In the genomic region with DNA sequence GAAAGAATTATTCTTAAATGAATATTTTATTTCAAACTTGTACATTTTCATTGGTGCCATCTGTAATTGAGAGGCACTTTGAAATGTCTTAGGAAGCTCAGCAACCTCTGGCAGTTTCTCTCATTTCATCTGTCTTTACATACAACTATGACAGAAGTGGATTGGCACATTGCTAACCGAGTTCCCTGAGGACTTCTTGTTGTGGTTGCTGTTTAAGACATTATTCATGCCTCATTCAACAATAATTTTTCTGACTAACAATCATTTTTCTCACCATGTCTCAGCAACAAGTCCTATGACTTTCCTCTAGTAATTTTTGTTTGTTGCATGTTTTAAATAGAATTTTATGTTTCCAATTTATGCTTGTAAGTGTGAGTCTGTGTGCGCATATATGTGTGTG, we compare ENCODE assay signal across 20 cellular contexts.
A peak's percentile ranks its signal among the peaks of the same experiment; 100 is the strongest.
DNase-seq lines count a peak whose midpoint lies in the region; ATAC-seq and TF ChIP-seq lines count a peak whose summit lies in the region.
"Had no signal": no experiment of that assay in that cellular context is flagged by ENCODE, and none has a peak within 500 bp of the region (broad histone marks: within the 10 kb centered on the region; RNA-seq: fewer than 3 reads in every experiment).

No MANE protein-coding gene starts in this region.

- H3K36me3 ChIP-seq in breast epithelium, result no peaks in the 10 kb centered on the region
- H3K36me3 ChIP-seq: neutrophil had no signal

- CTCF ChIA-PET in MCF 10A (lab: Yijun Ruan, JAX), result interaction anchor here (0.7 kb wide), 1 partner anchor 615 kb away, joined by 3 read pairs; no protein-coding TSS in a partner anchor

- TF ChIP-seq POLR2A in breast epithelium (IDR thresholded peaks at IDR 0.05), result no peak

- DNase-seq in MCF 10A (ENCODE audit: unreplicated experiment), result peak; percentile 60
- DNase-seq in breast epithelium (ENCODE audit: low spot score in 2 of 2), result no peak
- DNase-seq in RPMI7951 (ENCODE audit: low read depth), result peak; percentile 31
- DNase-seq in fibroblast of pulmonary artery (ENCODE audit: low read depth), result peak; percentile 65
- DNase-seq in GM10266 (ENCODE audit: extremely low spot score), result no peak
- DNase-seq in stimulated activated CD4-positive, alpha-beta T cell treated with anti-CD3 and anti-CD28 coated beads, Interleukin-1b, Interleukin-23, amount 100 ng/mL, for 48 hours, result no peak
- DNase-seq: activated CD4-positive, alpha-beta T cell treated with anti-CD3 and anti-CD28 coated beads, Interleukin-2, amount 10 ng/mL, durations not matched to agents 7 days and 5 days; activated T-cell treated with anti-CD3 and anti-CD28 coated beads, Interleukin-2, amount 50 U/mL, for 4 hours; NCI-H146; NCI-H748 treated with DMSO at 0.1 percent for 48 hours; SHP77 treated with DMSO at 0.1 percent for 48 hours; stimulated activated naive CD8-positive, alpha-beta T cell treated with anti-CD3 and anti-CD28 coated beads, Interleukin-15, amount 100 ng/mL, for 72 hours; T-helper 9 cell had no signal

- H3K27ac Mint-ChIP-seq in MCF 10A (ENCODE audit: low read depth, unreplicated experiment), result peak overlapping the region; percentile 0
- H3K27ac Mint-ChIP-seq: activated CD4-positive, alpha-beta T cell treated with anti-CD3 and anti-CD28 coated beads, Interleukin-2, amount 10 ng/mL, durations not matched to agents 7 days and 5 days; dendritic cell treated with granulocyte-macrophage colony-stimulating factor and Interleukin-4, amounts not matched to agents 40 ng/mL and 50 ng/mL, for 4 days; memory B cell; stimulated activated naive CD8-positive, alpha-beta T cell treated with anti-CD3 and anti-CD28 coated beads, Interleukin-15, amount 100 ng/mL, for 72 hours had no signal

- no peaks in the 10 kb centered on the region for H3K9me3 ChIP-seq in breast epithelium
- H3K9me3 ChIP-seq: neutrophil had no signal

- no peak overlapping the region for H3K4me3 Mint-ChIP-seq in MCF 10A (ENCODE audit: unreplicated experiment)
- H3K4me3 Mint-ChIP-seq: activated CD4-positive, alpha-beta T cell treated with anti-CD3 and anti-CD28 coated beads, Interleukin-2, amount 10 ng/mL, durations not matched to agents 7 days and 5 days; activated T-cell treated with anti-CD3 and anti-CD28 coated beads, Interleukin-2, amount 50 U/mL, for 4 hours; dendritic cell treated with granulocyte-macrophage colony-stimulating factor and Interleukin-4, amounts not matched to agents 40 ng/mL and 50 ng/mL, for 4 days; memory B cell; stimulated activated naive CD8-positive, alpha-beta T cell treated with anti-CD3 and anti-CD28 coated beads, Interleukin-15, amount 100 ng/mL, for 72 hours had no signal

- no peak overlapping the region for H3K4me3 ChIP-seq in breast epithelium
- no peak overlapping the region for H3K4me3 ChIP-seq in fibroblast of pulmonary artery (replicated peaks; ENCODE audit: low read depth, low read length)
- H3K4me3 ChIP-seq: K562, smooth muscle cell had no signal

- no peak overlapping the region for H3K27ac ChIP-seq in breast epithelium
- H3K27ac ChIP-seq: neutrophil had no signal

- H3K27me3 ChIP-seq in breast epithelium, result no peaks in the 10 kb centered on the region
- H3K27me3 ChIP-seq: neutrophil had no signal

- BruUV-seq in MCF 10A (replicated peaks; lab: Mats Ljungman, UMichigan), result no TSS peak

- intact Hi-C loops in MCF 10A (cut with micrococcal nuclease) (no loop called here), breast epithelium (cut with DNase I; ENCODE audit: low total_unique reads) (no loop called here)

- TF ChIP-seq CTCF in MCF 10A (IDR thresholded peaks at IDR 0.05; ENCODE audit: unreplicated experiment), result no peak
- no peak for TF ChIP-seq CTCF in breast epithelium (IDR thresholded peaks at IDR 0.05)
- TF ChIP-seq CTCF in fibroblast of pulmonary artery (IDR thresholded peaks at IDR 0.05; ENCODE audit: low read length, missing control alignments), result no peak
- TF ChIP-seq CTCF in GM10266 (IDR thresholded peaks at IDR 0.05; ENCODE audit: control insufficient read depth, insufficient read depth, low read depth, missing control alignments), result no peak

- ATAC-seq in activated CD4-positive, CD25-positive, alpha-beta regulatory T cell treated with anti-CD3 and anti-CD28 coated beads, Interleukin-2, amount 50 U/mL, for 24 hours, result no peak
- ATAC-seq in GM18498 (IDR thresholded peaks at IDR 0.05; ENCODE audit: unreplicated experiment), result no peak
- ATAC-seq: activated T-cell treated with anti-CD3 and anti-CD28 coated beads, Interleukin-2, amount 50 U/mL, for 4 hours; K562; stimulated activated naive CD8-positive, alpha-beta T cell treated with anti-CD3 and anti-CD28 coated beads, Interleukin-15, amount 100 ng/mL, for 72 hours had no signal

- peaks cover 5% of the 10 kb centered on the region for H3K9me3 Mint-ChIP-seq in MCF 10A (ENCODE audit: unreplicated experiment)
- H3K9me3 Mint-ChIP-seq: activated CD4-positive, alpha-beta T cell treated with anti-CD3 and anti-CD28 coated beads, Interleukin-2, amount 10 ng/mL, durations not matched to agents 7 days and 5 days; dendritic cell treated with granulocyte-macrophage colony-stimulating factor and Interleukin-4, amounts not matched to agents 40 ng/mL and 50 ng/mL, for 4 days had no signal

- no peaks in the 10 kb centered on the region for H3K4me1 ChIP-seq in breast epithelium

- H3K36me3 Mint-ChIP-seq in MCF 10A (ENCODE audit: insufficient read depth, unreplicated experiment), result no peaks in the 10 kb centered on the region
- H3K36me3 Mint-ChIP-seq: memory B cell had no signal

- POLR2A ChIA-PET in MCF 10A (lab: Yijun Ruan, JAX), result interaction anchor here (1.3 kb wide), 1 partner anchor 11 kb away, joined by 3 read pairs; no protein-coding TSS in a partner anchor

- peaks cover 12% of the 10 kb centered on the region for H3K4me1 Mint-ChIP-seq in MCF 10A (ENCODE audit: insufficient read depth, unreplicated experiment)
- H3K4me1 Mint-ChIP-seq: activated CD4-positive, alpha-beta T cell treated with anti-CD3 and anti-CD28 coated beads, Interleukin-2, amount 10 ng/mL, durations not matched to agents 7 days and 5 days; stimulated activated naive CD8-positive, alpha-beta T cell treated with anti-CD3 and anti-CD28 coated beads, Interleukin-15, amount 100 ng/mL, for 72 hours had no signal

- H3K27me3 Mint-ChIP-seq in MCF 10A (ENCODE audit: insufficient read depth, unreplicated experiment), result no peaks in the 10 kb centered on the region
- H3K27me3 Mint-ChIP-seq: activated CD4-positive, alpha-beta T cell treated with anti-CD3 and anti-CD28 coated beads, Interleukin-2, amount 10 ng/mL, durations not matched to agents 7 days and 5 days; dendritic cell treated with granulocyte-macrophage colony-stimulating factor and Interleukin-4, amounts not matched to agents 40 ng/mL and 50 ng/mL, for 4 days; memory B cell; stimulated activated naive CD8-positive, alpha-beta T cell treated with anti-CD3 and anti-CD28 coated beads, Interleukin-15, amount 100 ng/mL, for 72 hours had no signal

Comparison
In these comparisons a context has a peak if more than half of its experiments do, and no peak if none do; other contexts are left out.
1. DNase-seq: peak in MCF 10A (single experiment), RPMI7951 (single experiment) and fibroblast of pulmonary artery (single experiment); none in breast epithelium (0 of 2), GM10266 (single experiment) and stimulated activated CD4-positive, alpha-beta T cell treated with anti-CD3 and anti-CD28 coated beads, Interleukin-1b, Interleukin-23, amount 100 ng/mL, for 48 hours (single experiment).